In genomic region chr16:56519459-56520250, GRCh38 we compare ENCODE assay signal across 8 cellular contexts. TPM values are rescaled to one million over a fixed set of nuclear protein-coding genes. Genes with fewer than 3 reads are reported as not detected.
DNase-seq lines count a peak whose midpoint lies in the region; ATAC-seq, FAIRE-seq and TF ChIP-seq lines count a peak whose summit lies in the region.

Gene BBS2 (minus strand): TSS chr16:56520024. CDS start chr16:56519862, 162 bp downstream.

- H3K9me3 ChIP-seq in adrenal gland (replicated peaks in 1 of 3) (no peaks in the 10 kb centered on the region), heart left ventricle (no peaks in the 10 kb centered on the region), transverse colon (no peaks in the 10 kb centered on the region)

- TF ChIP-seq EP300 in transverse colon (IDR thresholded peaks at IDR 0.05; ENCODE audit: low read depth), result no peak

- DNase-seq in GM12891 (ENCODE audit: insufficient read length, low spot score) (peak; percentile 87), NCI-H1417 treated with DMSO at 0.1 percent for 48 hours (lab: John Stamatoyannopoulos, UW) (peak; percentile 25), T-helper 1 cell (peak; percentile 81 to 90 (median 85)), adrenal gland (peak; percentile 89 to 95 (median 92)), heart left ventricle (peak; percentile 91 to 96 (median 93)), pons (ENCODE audit: low spot score) (peak; percentile 86), transverse colon (peak; percentile 94)

- FAIRE-seq in GM12891 (lab: Jason Lieb, UNC), result peak; percentile 98

- H3K4me3 ChIP-seq in adrenal gland (peak within 1 kb of the TSS; percentile 24 to 96 (median 95)), heart left ventricle (peak within 1 kb of the TSS; percentile 45 to 100 (median 90)), transverse colon (peak within 1 kb of the TSS; percentile 33 to 82 (median 62))

- peak within 1 kb of the TSS; percentile 78 to 97 (median 90) for H3K27ac ChIP-seq in adrenal gland
- peak within 1 kb of the TSS; percentile 64 to 94 (median 87) for H3K27ac ChIP-seq in heart left ventricle
- H3K27ac ChIP-seq in transverse colon, result peak within 1 kb of the TSS; percentile 86 to 95 (median 90)

- H3K36me3 ChIP-seq in adrenal gland (replicated peaks in 1 of 2) (no peaks in the 10 kb centered on the region), heart left ventricle (no peaks in the 10 kb centered on the region), transverse colon (no peaks in the 10 kb centered on the region)

- ATAC-seq in HG02798 (IDR thresholded peaks at IDR 0.05; ENCODE audit: poor library complexity, unreplicated experiment), result peak; percentile 92
- ATAC-seq in heart left ventricle, result peak; percentile 92 to 98 (median 97)

- intact Hi-C loops in adrenal gland (cut with DNase I), result loop anchor here in 1 of 2 donors (5.0 kb wide), 1 partner anchor 83 kb away; no protein-coding TSS in a partner anchor
- intact Hi-C loops in heart left ventricle (cut with DNase I), result loop anchor here in 6 of 10 donors (5.0 to 10.0 kb wide), 3 partner anchors 83 to 163 kb away; partner anchors contain the start of genes MT2A (in 2 of the 6) and MT1X (in 1 of the 6)
- intact Hi-C loops in transverse colon (cut with DNase I; ENCODE audit: low total_unique reads), result no loop called here

- 0 to 1% (median 0%) methylated on average over 19 to 65 of the region's 65 CpGs for WGBS in adrenal gland, 4 donors
- WGBS in heart left ventricle, 4 donors, result 0 to 1% (median 0%) methylated on average over 28 to 65 of the region's 65 CpGs
- 1% methylated on average over 52 of the region's 65 CpGs; no CpG with 5 or more reads in 1 of the 2 donors for WGBS in transverse colon (ENCODE audit: low coverage in 1 of 2), 2 donors

- TF ChIP-seq POLR2A in GM12891 (IDR thresholded peaks at IDR 0.05; ENCODE audit: low read depth, low read length), result peak; percentile 67
- peak; percentile 90 to 94 for TF ChIP-seq POLR2A in adrenal gland (IDR thresholded peaks at IDR 0.05)
- peak in 1 of 2 donors; percentile 86 for TF ChIP-seq POLR2A in heart left ventricle (IDR thresholded peaks at IDR 0.05)
- TF ChIP-seq POLR2A in transverse colon (IDR thresholded peaks at IDR 0.05), result peak; percentile 89

- H3K4me1 ChIP-seq in adrenal gland (replicated peaks in 1 of 2) (peaks cover 18 to 50% of the 10 kb centered on the region in 2 donors), heart left ventricle (peaks cover 0 to 48% (median 32%) of the 10 kb centered on the region in 12 donors), transverse colon (peaks cover 9 to 29% (median 15%) of the 10 kb centered on the region in 4 donors)

- in situ Hi-C loops in transverse colon (cut with MboI; ENCODE audit: low pct_ligation_motif_present in 1 of 4, low pct_unique_long_range_greater_than_20kb in 1 of 4, low sequenced_read_pairs in 3 of 4), result no loop called here

- TF ChIP-seq CTCF in adrenal gland (IDR thresholded peaks at IDR 0.05), result peak in 4 of 6 experiments; percentile 18 to 43 (median 32)
- peak in 2 of 12 donors; percentile 9 to 12 for TF ChIP-seq CTCF in heart left ventricle (IDR thresholded peaks at IDR 0.05)
- peak in 1 of 5 experiments; percentile 44 for TF ChIP-seq CTCF in transverse colon (IDR thresholded peaks at IDR 0.05)

- H3K27me3 ChIP-seq in adrenal gland (no peaks in the 10 kb centered on the region), heart left ventricle (no peaks in the 10 kb centered on the region), transverse colon (no peaks in the 10 kb centered on the region)

TF ChIP-seq in GM12891, 5 proteins besides CTCF, POLR2A, EP300 and RAD21:
- TF ChIP-seq TAF1 (IDR thresholded peaks at IDR 0.05; ENCODE audit: low read depth, low read length) (peak; percentile 44; the same call in 1 of the 2 replicates), POLR2AphosphoS5 (IDR thresholded peaks at IDR 0.05; ENCODE audit: low read depth, low read length) (peak; percentile 70), SPI1 (IDR thresholded peaks at IDR 0.05; ENCODE audit: low read depth, low read length) (no peak)

RNA-seq across cellular contexts. Expression of gene BBS2, which starts in this region (rescaled TPM):
- polyA plus RNA-seq in GM12891 (2012; ENCODE audit: low read depth, missing spikeins), result 11.7 TPM
- total RNA-seq in adrenal gland (100 to 1,000 TPM; 115 to 284 (median 161) TPM), heart left ventricle (10 to 100 TPM; 31.2 to 76.2 (median 49.4) TPM), transverse colon (100 to 1,000 TPM in 1 of 4 donors, 10 to 100 TPM in 3; 38.7 to 171 (median 41.2) TPM)
- polyA plus RNA-seq in adrenal gland (100 to 1,000 TPM; 156 to 357 (median 324) TPM), heart left ventricle (10 to 100 TPM; 12.2 to 24.6 TPM)

Comparison
In these comparisons a context has a peak if more than half of its experiments do, and no peak if none do; other contexts are left out.
1. Peak in every context shown above with its lines: DNase-seq, ATAC-seq, H3K4me3 ChIP-seq and H3K27ac ChIP-seq.
2. RNA of gene BBS2 (polyA plus RNA-seq): 156 to 357 TPM in adrenal gland; 12.2 to 24.6 TPM in heart left ventricle; every median in the first group is over 4 times any median in the second.
3. DNase-seq: peak in every context shown above with its lines; median percentile 94 in transverse colon; 93 in heart left ventricle; 92 in adrenal gland; 87 in GM12891; 86 in pons; 85 in T-helper 1 cell; 25 in NCI-H1417 treated with DMSO at 0.1 percent for 48 hours.